ENCODE assay signal across 8 cellular contexts in genomic region chr1:8317647-8318360, GRCh38. TPM values are rescaled to one million over a fixed set of nuclear protein-coding genes. Genes with fewer than 3 reads are reported as not detected.
DNase-seq lines count a peak whose midpoint lies in the region; TF ChIP-seq lines count a peak whose summit lies in the region.

SLC45A1 (plus strand) TSS chr1:8318114; CDS start chr1:8324330, 6,216 bp downstream.

- no peaks in the 10 kb centered on the region for H4K20me1 ChIP-seq in DOHH2 (ENCODE audit: control insufficient read depth, insufficient read depth, low read depth, low read length)

- H3K9ac ChIP-seq in iPS-18a (ENCODE audit: low read length), result no peak within 1 kb of the TSS

- H3K27ac ChIP-seq in DOHH2 (ENCODE audit: low read depth, low read length) (no peak within 1 kb of the TSS), VCaP (peak within 1 kb of the TSS; percentile 58; the same call in 1 of the 2 replicates), iPS-18a (ENCODE audit: low read length) (no peak within 1 kb of the TSS)

- TF ChIP-seq CTCF in DOHH2 (IDR thresholded peaks at IDR 0.05; ENCODE audit: low read depth, low read length, poor library complexity, severe bottlenecking) (no peak), VCaP (conservative IDR thresholded peaks at IDR 0.05) (no peak), brain (conservative IDR thresholded peaks at IDR 0.05) (no peak)

- H3K9me3 Mint-ChIP-seq in brain, result peaks cover 0 to 3% (median 0%) of the 10 kb centered on the region in 5 experiments

- H3K9me3 ChIP-seq in DOHH2 (ENCODE audit: control insufficient read depth, insufficient read depth, low read length), result no peaks in the 10 kb centered on the region
- H3K9me3 ChIP-seq in iPS-18a (ENCODE audit: control insufficient read depth, low read depth, low read length), result no peaks in the 10 kb centered on the region

- no peaks in the 10 kb centered on the region for H3K36me3 Mint-ChIP-seq in brain

- H3K4me3 Mint-ChIP-seq in brain, result peak within 1 kb of the TSS; percentile 86 to 89 (median 88)

- H3K27me3 Mint-ChIP-seq in brain, result peaks cover 25% of the 10 kb centered on the region

- H3K4me1 ChIP-seq in DOHH2 (ENCODE audit: control insufficient read depth, low read length) (0 out of 2 replicates have a peak, but pooled peaks cover 3% of the 10 kb centered on the region), iPS-18a (ENCODE audit: control insufficient read depth, low read depth, low read length) (peaks cover 17% of the 10 kb centered on the region)

- H3K36me3 ChIP-seq in DOHH2 (ENCODE audit: control insufficient read depth, low read length) (no peaks in the 10 kb centered on the region), iPS-18a (ENCODE audit: control insufficient read depth, low read depth, low read length) (no peaks in the 10 kb centered on the region)

- no peaks in the 10 kb centered on the region for H3K79me2 ChIP-seq in DOHH2 (ENCODE audit: control insufficient read depth, low read length)

- H3F3A ChIP-seq in DOHH2 (ENCODE audit: control insufficient read depth, insufficient read depth), result no peaks in the 10 kb centered on the region

- peaks cover 31% of the 10 kb centered on the region for H3K4me1 Mint-ChIP-seq in brain

- H3K4me2 ChIP-seq in DOHH2 (ENCODE audit: low read length), result peak within 1 kb of the TSS; percentile 63

- H3K27ac Mint-ChIP-seq in brain, result peak within 1 kb of the TSS in 4 of 5 experiments; percentile 78 to 92 (median 90)

- H3K27me3 ChIP-seq in DOHH2 (ENCODE audit: control insufficient read depth, low read length) (peaks cover 12% of the 10 kb centered on the region), iPS-18a (ENCODE audit: control insufficient read depth, insufficient read depth, low read length) (peaks cover 40% of the 10 kb centered on the region)

- DNase-seq in LHCN-M2 (ENCODE audit: low read depth) (peak; percentile 50), skeletal muscle cell (ENCODE audit: low read depth) (no peak), NOMO-1 treated with DMSO at 0.1 percent for 48 hours (lab: John Stamatoyannopoulos, UW; ENCODE audit: unreplicated experiment) (no peak), KG1 (lab: John Stamatoyannopoulos, UW) (no peak)

- H3K4me3 ChIP-seq in DOHH2 (ENCODE audit: low read length), result peak within 1 kb of the TSS; percentile 45
- H3K4me3 ChIP-seq in iPS-18a (ENCODE audit: low read length), result peak within 1 kb of the TSS; percentile 62
- H3K4me3 ChIP-seq in skeletal muscle cell (ENCODE audit: low read depth, low read length), result peak within 1 kb of the TSS; percentile 61

- no peaks in the 10 kb centered on the region for H3K9me2 ChIP-seq in DOHH2 (replicated peaks; ENCODE audit: control insufficient read depth, low read length)

RNA-seq across cellular contexts. Expression of gene SLC45A1, which starts in this region (rescaled TPM):
- total RNA-seq in LHCN-M2 (2014; rRNA removed), result 4.0 and 4.2 TPM in 2 replicates
- polyA plus RNA-seq in LHCN-M2 (2012), result 1.9 TPM
- 12.6 TPM for polyA plus RNA-seq in brain (ENCODE audit: insufficient read depth, low read depth, low replicate concordance)
